ENCODE assay signal across 28 cellular contexts in the genomic region with DNA sequence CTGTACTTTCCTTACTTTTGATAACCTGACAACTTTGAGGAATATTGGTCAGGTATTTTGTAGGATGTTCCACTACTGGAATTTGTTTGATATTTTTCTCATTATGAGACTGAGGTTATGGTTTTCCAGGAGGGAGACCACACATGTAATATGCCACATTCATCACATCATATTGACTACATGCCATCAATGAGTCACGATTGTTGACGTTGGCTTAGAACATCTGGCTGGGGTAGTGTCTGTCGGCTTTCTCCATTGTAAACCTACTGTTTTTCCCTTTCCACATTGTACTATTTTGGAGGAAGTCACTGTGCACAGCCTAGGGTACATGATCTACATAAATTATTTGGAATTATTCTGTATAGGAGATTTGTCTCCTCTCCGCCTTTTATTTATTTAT. TPM values are rescaled to one million over a fixed set of nuclear protein-coding genes. Genes with fewer than 3 reads are reported as not detected.
DNase-seq lines count a peak whose midpoint lies in the region; ATAC-seq and TF ChIP-seq lines count a peak whose summit lies in the region.
"Had no signal": no experiment of that assay in that cellular context is flagged by ENCODE, and none has a peak within 500 bp of the region (broad histone marks: within the 10 kb centered on the region; RNA-seq: fewer than 3 reads in every experiment).

No MANE protein-coding gene starts in this region.

- POLR2A ChIA-PET in activated CD4-positive, alpha-beta T cell treated with anti-CD3 and anti-CD28 coated beads, Interleukin-2, amount 10 ng/mL, durations not matched to agents 7 days and 5 days (lab: Charles Lee) = no interaction called here
- POLR2A ChIA-PET in GM10248 (lab: Yijun Ruan, JAX) = no interaction called here

- H3K27ac ChIP-seq in neutrophil = peak overlapping the region; percentile 96
- H3K27ac ChIP-seq: 22Rv1, cardiac muscle cell, esophagus muscularis mucosa, hepatocyte had no signal

- H3K27ac Mint-ChIP-seq in activated CD4-positive, alpha-beta T cell treated with anti-CD3 and anti-CD28 coated beads, Interleukin-2, amount 10 ng/mL, durations not matched to agents 7 days and 5 days = no peak overlapping the region
- H3K27ac Mint-ChIP-seq: endodermal cell had no signal

- no peaks in the 10 kb centered on the region for H3K9me3 ChIP-seq in neutrophil
- H3K9me3 ChIP-seq: esophagus muscularis mucosa had no signal

- no peak overlapping the region for H3K4me3 ChIP-seq in neutrophil (ENCODE audit: low read depth in 1 of 2, low read length in 1 of 2)
- H3K4me3 ChIP-seq: hepatocyte, K562, lung had no signal

- CTCF ChIA-PET in activated CD4-positive, alpha-beta T cell treated with anti-CD3 and anti-CD28 coated beads, Interleukin-2, amount 10 ng/mL, durations not matched to agents 7 days and 5 days (lab: Charles Lee) = interaction anchor here (0.7 kb wide), 1 partner anchor 394 kb away, joined by 3 read pairs; no protein-coding TSS in a partner anchor
- CTCF ChIA-PET in GM10248 (lab: Yijun Ruan, JAX) = no interaction called here

- ATAC-seq in stimulated activated naive CD8-positive, alpha-beta T cell treated with anti-CD3 and anti-CD28 coated beads, Interleukin-15, Interleukin-2, amounts not matched to agents 100 U/mL and 50 U/mL, for 24 hours = no peak
- ATAC-seq: activated CD8-positive, alpha-beta T cell treated with anti-CD3 and anti-CD28 coated beads, Interleukin-2, amount 10 ng/mL, durations not matched to agents 7 days and 5 days; K562; naive thymus-derived CD8-positive, alpha-beta T cell; stimulated activated effector memory CD8-positive, alpha-beta T cell treated with anti-CD3 and anti-CD28 coated beads, Interleukin-12 subunit alpha, Interleukin-12 subunit beta, amount 100 ng/mL, for 72 hours had no signal

- DNase-seq in DMS53 (lab: John Stamatoyannopoulos, UW) (peak; percentile 7), DMS53 treated with DMSO at 0.1 percent for 48 hours (lab: John Stamatoyannopoulos, UW; ENCODE audit: unreplicated experiment) (no peak), LHCN-M2 (ENCODE audit: low read depth) (peak; percentile 16), dermis microvascular lymphatic vessel endothelial cell (ENCODE audit: low read depth in 2 of 2) (peak; percentile 61 to 81), GM10248 (ENCODE audit: extremely low spot score) (no peak)
- no peak for DNase-seq in stimulated activated naive CD8-positive, alpha-beta T cell treated with anti-CD3 and anti-CD28 coated beads, Interleukin-15, Interleukin-2, amounts not matched to agents 100 U/mL and 50 U/mL, for 24 hours
- no peak for DNase-seq in activated CD4-positive, alpha-beta T cell treated with anti-CD3 and anti-CD28 coated beads, Interleukin-2, amount 10 ng/mL, durations not matched to agents 7 days and 5 days
- DNase-seq: activated CD4-positive, alpha-beta T cell treated with anti-CD3 and anti-CD28 coated beads for 1 hour; activated CD8-positive, alpha-beta T cell treated with anti-CD3 and anti-CD28 coated beads, Interleukin-2, amount 10 ng/mL, durations not matched to agents 7 days and 5 days; activated naive CD4-positive, alpha-beta T cell treated with anti-CD3 and anti-CD28 coated beads, Interleukin-2, amount 50 U/mL, for 16 hours; amniotic stem cell; cortex of kidney; endodermal cell; naive thymus-derived CD8-positive, alpha-beta T cell; NCI-H1417; NCI-H2029; NCI-H2227 treated with DMSO at 0.1 percent for 48 hours; NCI-H526; SHP77 had no signal

- no peaks in the 10 kb centered on the region for H3K27me3 Mint-ChIP-seq in activated CD4-positive, alpha-beta T cell treated with anti-CD3 and anti-CD28 coated beads, Interleukin-2, amount 10 ng/mL, durations not matched to agents 7 days and 5 days
- H3K27me3 Mint-ChIP-seq: naive thymus-derived CD8-positive, alpha-beta T cell had no signal

- H3K27me3 ChIP-seq in neutrophil = no peaks in the 10 kb centered on the region

- H3K36me3 Mint-ChIP-seq in activated CD4-positive, alpha-beta T cell treated with anti-CD3 and anti-CD28 coated beads, Interleukin-2, amount 10 ng/mL, durations not matched to agents 7 days and 5 days (ENCODE audit: low read depth) = peaks cover 18% of the 10 kb centered on the region
- H3K36me3 Mint-ChIP-seq: naive thymus-derived CD8-positive, alpha-beta T cell had no signal

- peaks cover 57% of the 10 kb centered on the region in 2 experiments for H3K4me1 ChIP-seq in neutrophil (ENCODE audit: control insufficient read depth in 1 of 2, insufficient read depth in 1 of 2, low read depth in 1 of 2, low read length in 1 of 2)

- no peak overlapping the region for H3K4me3 Mint-ChIP-seq in activated CD4-positive, alpha-beta T cell treated with anti-CD3 and anti-CD28 coated beads, Interleukin-2, amount 10 ng/mL, durations not matched to agents 7 days and 5 days

- H3K36me3 ChIP-seq in neutrophil = peaks cover 8% of the 10 kb centered on the region
- H3K36me3 ChIP-seq: cardiac muscle cell, esophagus muscularis mucosa had no signal

- no peaks in the 10 kb centered on the region for H3K9me3 Mint-ChIP-seq in activated CD4-positive, alpha-beta T cell treated with anti-CD3 and anti-CD28 coated beads, Interleukin-2, amount 10 ng/mL, durations not matched to agents 7 days and 5 days
- H3K9me3 Mint-ChIP-seq: endodermal cell; naive thymus-derived CD8-positive, alpha-beta T cell; stimulated activated effector memory CD8-positive, alpha-beta T cell treated with anti-CD3 and anti-CD28 coated beads, Interleukin-12 subunit alpha, Interleukin-12 subunit beta, amount 100 ng/mL, for 72 hours had no signal

- H3K4me1 Mint-ChIP-seq in activated CD4-positive, alpha-beta T cell treated with anti-CD3 and anti-CD28 coated beads, Interleukin-2, amount 10 ng/mL, durations not matched to agents 7 days and 5 days = peaks cover 34% of the 10 kb centered on the region

- no peak for TF ChIP-seq CTCF in neutrophil (IDR thresholded peaks at IDR 0.05)
- TF ChIP-seq CTCF in GM10248 (IDR thresholded peaks at IDR 0.05; ENCODE audit: control extremely low read depth, extremely low read depth, low read depth, missing control alignments) = no peak

RNA-seq across cellular contexts. Expression of gene STX11, which starts 1.4 kb away (rescaled TPM):
- 4.8 and 7.4 TPM in 2 replicates for total RNA-seq in LHCN-M2 (2014; rRNA removed)
- 0.58 TPM for polyA plus RNA-seq in LHCN-M2 (2012)
- total RNA-seq in dermis microvascular lymphatic vessel endothelial cell = 13.0 and 21.1 TPM in 2 replicates
- 10 to 100 TPM; 13.7 to 14.5 TPM for total RNA-seq in activated CD4-positive, alpha-beta T cell treated with anti-CD3 and anti-CD28 coated beads, Interleukin-2, amount 10 ng/mL, durations not matched to agents 7 days and 5 days
- total RNA-seq: H4 had no signal

RNA-seq across cellular contexts. Expression of gene SF3B5, which starts 53.5 kb away (rescaled TPM):
- 167 and 186 TPM in 2 replicates for total RNA-seq in LHCN-M2 (2014; rRNA removed)
- polyA plus RNA-seq in LHCN-M2 (2012) = 238 TPM
- 81.3 and 90.9 TPM in 2 replicates for total RNA-seq in dermis microvascular lymphatic vessel endothelial cell
- total RNA-seq in activated CD4-positive, alpha-beta T cell treated with anti-CD3 and anti-CD28 coated beads, Interleukin-2, amount 10 ng/mL, durations not matched to agents 7 days and 5 days = 100 to 1,000 TPM; 138 to 141 TPM

Comparison
In these comparisons a context has a peak if more than half of its experiments do, and no peak if none do; other contexts are left out.
1. DNase-seq: peak in DMS53 (single experiment), LHCN-M2 (single experiment) and dermis microvascular lymphatic vessel endothelial cell (2 of 2); none in DMS53 treated with DMSO at 0.1 percent for 48 hours (single experiment), stimulated activated naive CD8-positive, alpha-beta T cell treated with anti-CD3 and anti-CD28 coated beads, Interleukin-15, Interleukin-2, amounts not matched to agents 100 U/mL and 50 U/mL, for 24 hours (single experiment), activated CD4-positive, alpha-beta T cell treated with anti-CD3 and anti-CD28 coated beads, Interleukin-2, amount 10 ng/mL, durations not matched to agents 7 days and 5 days (single experiment) and GM10248 (single experiment).